In the genomic region with DNA sequence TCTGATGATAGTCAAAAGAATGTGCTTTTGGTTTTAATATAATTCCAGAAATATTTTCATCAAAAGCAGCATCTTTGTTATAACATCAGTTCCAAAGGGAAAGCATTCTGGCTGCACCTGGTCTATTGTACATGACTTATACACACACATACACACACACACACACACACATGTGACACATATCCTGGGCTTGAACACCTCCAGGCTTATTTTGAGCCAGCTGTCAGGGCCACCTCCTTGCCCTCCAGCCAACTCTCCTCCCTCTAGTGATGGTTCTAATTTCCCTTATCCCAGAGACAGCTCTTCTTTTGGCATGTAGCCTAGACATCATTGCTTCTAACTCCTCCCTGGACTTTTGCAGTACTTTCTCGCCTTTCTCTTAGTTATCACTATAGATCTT, we compare ENCODE assay signal across 1 cellular context.
TF ChIP-seq lines count a peak whose summit lies in the region.

No MANE protein-coding gene starts in this region.

TF ChIP-seq in HCT116, 20 proteins besides CTCF, POLR2A, EP300 and RAD21 (continued from another document):
- TF ChIP-seq, protein P1, sequence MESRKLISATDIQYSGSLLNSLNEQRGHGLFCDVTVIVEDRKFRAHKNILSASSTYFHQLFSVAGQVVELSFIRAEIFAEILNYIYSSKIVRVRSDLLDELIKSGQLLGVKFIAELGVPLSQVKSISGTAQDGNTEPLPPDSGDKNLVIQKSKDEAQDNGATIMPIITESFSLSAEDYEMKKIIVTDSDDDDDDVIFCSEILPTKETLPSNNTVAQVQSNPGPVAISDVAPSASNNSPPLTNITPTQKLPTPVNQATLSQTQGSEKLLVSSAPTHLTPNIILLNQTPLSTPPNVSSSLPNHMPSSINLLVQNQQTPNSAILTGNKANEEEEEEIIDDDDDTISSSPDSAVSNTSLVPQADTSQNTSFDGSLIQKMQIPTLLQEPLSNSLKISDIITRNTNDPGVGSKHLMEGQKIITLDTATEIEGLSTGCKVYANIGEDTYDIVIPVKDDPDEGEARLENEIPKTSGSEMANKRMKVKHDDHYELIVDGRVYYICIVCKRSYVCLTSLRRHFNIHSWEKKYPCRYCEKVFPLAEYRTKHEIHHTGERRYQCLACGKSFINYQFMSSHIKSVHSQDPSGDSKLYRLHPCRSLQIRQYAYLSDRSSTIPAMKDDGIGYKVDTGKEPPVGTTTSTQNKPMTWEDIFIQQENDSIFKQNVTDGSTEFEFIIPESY (IDR thresholded peaks at IDR 0.05; ENCODE audit: extremely low read depth, insufficient replicate concordance, low read length) = no peak
TF ChIP-seq in HCT116: peak in this region for 0.
